8 cellular contexts compared by ENCODE assay signal in genomic region chr4:102825261-102826071, GRCh38. TPM values are rescaled to one million over a fixed set of nuclear protein-coding genes. Genes with fewer than 3 reads are reported as not detected.
A peak's percentile ranks its signal among the peaks of the same experiment; 100 is the strongest.
DNase-seq lines count a peak whose midpoint lies in the region; ATAC-seq and TF ChIP-seq lines count a peak whose summit lies in the region.

No MANE protein-coding gene starts in this region.

- peaks cover 0 to 48% (median 23%) of the 10 kb centered on the region in 4 donors for H3K4me1 ChIP-seq in right lobe of liver

- H2AFZ ChIP-seq in SU-DHL-6 (ENCODE audit: low read depth, low read length, severe bottlenecking): no peak overlapping the region

- H3K4me2 ChIP-seq in SU-DHL-6 (ENCODE audit: low read depth, low read length, poor library complexity, severe bottlenecking): peak overlapping the region; percentile 99

- no peaks in the 10 kb centered on the region for H3K9me2 ChIP-seq in SU-DHL-6 (replicated peaks; ENCODE audit: insufficient read depth, low read length)

- peaks cover 10% of the 10 kb centered on the region; the same call in 1 of the 2 replicates for H3F3A ChIP-seq in SU-DHL-6 (ENCODE audit: insufficient read depth)

- no peak for TF ChIP-seq CTCF in SU-DHL-6 (IDR thresholded peaks at IDR 0.05; ENCODE audit: insufficient read depth, low read length, poor library complexity, severe bottlenecking)
- TF ChIP-seq CTCF in right lobe of liver (IDR thresholded peaks at IDR 0.05): no peak

- peaks cover 24% of the 10 kb centered on the region for H4K20me1 ChIP-seq in SU-DHL-6 (ENCODE audit: low read depth, low read length)

- H3K36me3 ChIP-seq in KOPT-K1 (ENCODE audit: insufficient read depth, low read length) (peaks cover 56% of the 10 kb centered on the region), SU-DHL-6 (ENCODE audit: low read length) (peaks cover 27% of the 10 kb centered on the region), right lobe of liver (no peaks in the 10 kb centered on the region)

- peak overlapping the region; percentile 98 for H3K27ac ChIP-seq in KOPT-K1 (ENCODE audit: low read depth, low read length, poor library complexity, severe bottlenecking)
- H3K27ac ChIP-seq in SU-DHL-6 (ENCODE audit: low read depth, low read length): peak overlapping the region; percentile 93
- peak overlapping the region; percentile 99 for H3K27ac ChIP-seq in cingulate gyrus (ENCODE audit: low read depth, low read length)
- peak overlapping the region; percentile 100 for H3K27ac ChIP-seq in right lobe of liver

- peaks cover 77% of the 10 kb centered on the region for H3K79me2 ChIP-seq in SU-DHL-6 (ENCODE audit: insufficient read depth, low read length)

- peak; percentile 46 for TF ChIP-seq POLR2A in right lobe of liver (IDR thresholded peaks at IDR 0.05)

- H3K4me3 ChIP-seq in SU-DHL-6 (ENCODE audit: insufficient read depth, low read length, poor library complexity, severe bottlenecking): peak overlapping the region; percentile 95
- peak overlapping the region; percentile 69 to 86 (median 76) for H3K4me3 ChIP-seq in right lobe of liver

- no peaks in the 10 kb centered on the region for H3K27me3 ChIP-seq in SU-DHL-6 (ENCODE audit: low read length)
- no peaks in the 10 kb centered on the region for H3K27me3 ChIP-seq in right lobe of liver

- H3K9me3 ChIP-seq in KOPT-K1 (ENCODE audit: insufficient read depth, low read length, poor library complexity, severe bottlenecking): no peaks in the 10 kb centered on the region
- no peaks in the 10 kb centered on the region for H3K9me3 ChIP-seq in SU-DHL-6 (ENCODE audit: insufficient read depth, low read length)
- H3K9me3 ChIP-seq in right lobe of liver: no peaks in the 10 kb centered on the region

- intact Hi-C loops in right lobe of liver (cut with DNase I): loop anchor here (5.0 kb wide), 2 partner anchors 42 to 52 kb away; partner anchors contain the start of gene CISD2 (in 1 of the 2)

- under 1% methylated on average over 23 of the region's 23 CpGs for WGBS in right lobe of liver (ENCODE audit: insufficient coverage, low coverage, low lambda C conversion rate, missing lambda C conversion rate)

- H3K9ac ChIP-seq in SU-DHL-6 (ENCODE audit: low read length): peak overlapping the region; percentile 100

- ATAC-seq in right lobe of liver: peak in 1 of 4 donors; percentile 0
- no peak for ATAC-seq in GM21576 (IDR thresholded peaks at IDR 0.05; ENCODE audit: unreplicated experiment)
- no peak for ATAC-seq in GM19395 (IDR thresholded peaks at IDR 0.05; ENCODE audit: unreplicated experiment)

- DNase-seq in EH (ENCODE audit: low read depth) (peak; percentile 85), right lobe of liver (peak in 1 of 3 donors; percentile 56), superior temporal gyrus (ENCODE audit: extremely low spot score) (peak; percentile 78)

RNA-seq across cellular contexts. Expression of gene UBE2D3, which starts 1.9 kb away (rescaled TPM):
- total RNA-seq in right lobe of liver: 100 to 1,000 TPM; 127 to 304 (median 190) TPM

RNA-seq across cellular contexts. Expression of gene CISD2, which starts 43.3 kb away (rescaled TPM):
- total RNA-seq in right lobe of liver: 10 to 100 TPM; 29.8 to 34.7 (median 33.1) TPM
